Comparison of ENCODE assay signal across 27 cellular contexts in genomic region chr11:13869404-13869886, GRCh38.
A peak's percentile ranks its signal among the peaks of the same experiment; 100 is the strongest.
DNase-seq lines count a peak whose midpoint lies in the region; ATAC-seq, FAIRE-seq and TF ChIP-seq lines count a peak whose summit lies in the region.
"Had no signal": no experiment of that assay in that cellular context is flagged by ENCODE, and none has a peak within 500 bp of the region (broad histone marks: within the 10 kb centered on the region; RNA-seq: fewer than 3 reads in every experiment).

No MANE protein-coding gene starts in this region.

- 0 out of 2 replicates have a peak, but pooled peaks cover 8% of the 10 kb centered on the region for H3K9me3 ChIP-seq in OCI-LY7 (ENCODE audit: low read length)
- H3K9me3 ChIP-seq in small intestine (ENCODE audit: control insufficient read depth, low read depth): no peaks in the 10 kb centered on the region
- H3K9me3 ChIP-seq: BE2C, colonic mucosa, sigmoid colon, SK-N-SH had no signal

- POLR2A ChIA-PET in OCI-LY7 (lab: Charles Lee): interaction anchor here (0.8 to 2.0 kb wide), 7 partner anchors 11 to 60 kb away, joined by 3 to 6 read pairs (median 4); no protein-coding TSS in a partner anchor
- POLR2A ChIA-PET in naive thymus-derived CD8-positive, alpha-beta T cell (lab: Charles Lee): interaction anchor here (0.6 to 2.3 kb wide), 8 partner anchors 10 to 93 kb away, joined by 3 to 23 read pairs (median 6); partner anchors contain the start of gene SPON1

- no peaks in the 10 kb centered on the region for H3K27me3 Mint-ChIP-seq in activated T-cell treated with anti-CD3 and anti-CD28 coated beads, Interleukin-2, amount 50 U/mL, for 4 hours (ENCODE audit: low read depth)
- peaks cover 10% of the 10 kb centered on the region for H3K27me3 Mint-ChIP-seq in activated T-helper 2 cell treated with anti-CD3 and anti-CD28 coated beads, Interferon-gamma antibody, Interleukin-2, Interleukin-4, amounts not matched to agents 10 μg/mL and 5 μg/mL and 100 μg/mL, durations not matched to agents 14 hours and 24 hours and 36 hours (ENCODE audit: low read depth)
- no peaks in the 10 kb centered on the region for H3K27me3 Mint-ChIP-seq in naive thymus-derived CD8-positive, alpha-beta T cell

- peak overlapping the region; percentile 86 for H3K27ac Mint-ChIP-seq in activated T-helper 2 cell treated with anti-CD3 and anti-CD28 coated beads, Interferon-gamma antibody, Interleukin-2, Interleukin-4, amounts not matched to agents 10 μg/mL and 5 μg/mL and 100 μg/mL, durations not matched to agents 14 hours and 24 hours and 36 hours
- peak overlapping the region; percentile 89 to 98 (median 94) for H3K27ac Mint-ChIP-seq in naive thymus-derived CD8-positive, alpha-beta T cell
- H3K27ac Mint-ChIP-seq: H9; natural killer cell treated with Interleukin-12 subunit alpha and Interleukin-12 subunit beta and Interleukin-15 and Interleukin-18, amount 100 ng/mL, for 72 hours had no signal

- WGBS in small intestine, 3 donors: 73 to 76% (median 75%) methylated on average over 1 of the region's 1 CpG

- intact Hi-C loops in OCI-LY7 (cut with micrococcal nuclease; ENCODE audit: unreplicated experiment): no loop called here
- intact Hi-C loops in activated T-helper 2 cell treated with anti-CD3 and anti-CD28 coated beads, Interferon-gamma antibody, Interleukin-2, Interleukin-4, amounts not matched to agents 10 μg/mL and 5 μg/mL and 100 μg/mL, durations not matched to agents 14 hours and 24 hours and 36 hours (cut with micrococcal nuclease): loop anchor here (2.0 kb wide), 3 partner anchors 71 to 467 kb away; no protein-coding TSS in a partner anchor

- H3K27ac ChIP-seq in OCI-LY7 (ENCODE audit: low read depth, low read length, poor library complexity, severe bottlenecking): no peak overlapping the region
- H3K27ac ChIP-seq in small intestine (ENCODE audit: low read depth in 1 of 2, low read length in 1 of 2): no peak overlapping the region
- H3K27ac ChIP-seq: cardiac muscle cell, colonic mucosa, epithelial cell of prostate, HL-60, sigmoid colon had no signal

- H4K20me1 ChIP-seq in OCI-LY7 (ENCODE audit: insufficient read depth, low read length): no peaks in the 10 kb centered on the region

- no peak overlapping the region for H3K4me3 ChIP-seq in OCI-LY7 (ENCODE audit: low read depth, low read length, poor library complexity, severe bottlenecking)
- no peak overlapping the region for H3K4me3 ChIP-seq in small intestine (ENCODE audit: low read depth in 1 of 2, low read length in 2 of 2)
- H3K4me3 ChIP-seq: cardiac muscle cell, colonic mucosa, sigmoid colon had no signal

- BruUV-seq in OCI-LY7 (replicated peaks; lab: Mats Ljungman, UMichigan): no TSS peak

- TF ChIP-seq CTCF in OCI-LY7 (conservative IDR thresholded peaks at IDR 0.05; ENCODE audit: low read length): no peak

- peak overlapping the region; percentile 82 for H2AFZ ChIP-seq in OCI-LY7 (ENCODE audit: low read length)

- peak overlapping the region; percentile 17 for H3K4me2 ChIP-seq in OCI-LY7 (ENCODE audit: low read length)
- H3K4me2 ChIP-seq: SK-N-SH had no signal

- DNase-seq in activated T-cell treated with anti-CD3 and anti-CD28 coated beads, Interleukin-2, amount 50 U/mL, for 4 hours: no peak
- no peak for DNase-seq in activated T-cell treated with anti-CD3 and anti-CD28 coated beads, Interleukin-2, amount 50 U/mL, for 48 hours
- no peak for DNase-seq in OCI-LY7 (ENCODE audit: low spot score)
- no peak for DNase-seq in activated T-helper 2 cell treated with anti-CD3 and anti-CD28 coated beads, Interferon-gamma antibody, Interleukin-2, Interleukin-4, amounts not matched to agents 10 μg/mL and 5 μg/mL and 100 μg/mL, durations not matched to agents 14 hours and 24 hours and 36 hours (ENCODE audit: low spot score)
- no peak for DNase-seq in naive thymus-derived CD8-positive, alpha-beta T cell
- DNase-seq in EL: no peak
- no peak for DNase-seq in NCI-H2081 treated with DMSO at 0.1 percent for 48 hours (lab: John Stamatoyannopoulos, UW)
- no peak for DNase-seq in small intestine
- DNase-seq: activated CD4-positive, alpha-beta T cell treated with anti-CD3 and anti-CD28 coated beads for 48 hours; activated CD8-positive, alpha-beta memory T cell treated with anti-CD3 and anti-CD28 coated beads, Interleukin-2, amount 50 U/mL, for 48 hours; BE2C; colonic mucosa; COR-L47; H9; hippocampal formation; NCI-H1930; NCI-H524; NK-92 treated with Interleukin-12 subunit alpha and Interleukin-12 subunit beta, amount 100 ng/mL, for 24 hours; sigmoid colon; SK-N-SH; substantia nigra had no signal

- H3K9me3 Mint-ChIP-seq in activated T-cell treated with anti-CD3 and anti-CD28 coated beads, Interleukin-2, amount 50 U/mL, for 4 hours: no peaks in the 10 kb centered on the region
- H3K9me3 Mint-ChIP-seq in activated T-helper 2 cell treated with anti-CD3 and anti-CD28 coated beads, Interferon-gamma antibody, Interleukin-2, Interleukin-4, amounts not matched to agents 10 μg/mL and 5 μg/mL and 100 μg/mL, durations not matched to agents 14 hours and 24 hours and 36 hours: no peaks in the 10 kb centered on the region
- peaks cover 0 to 19% (median 0%) of the 10 kb centered on the region in 9 donors for H3K9me3 Mint-ChIP-seq in naive thymus-derived CD8-positive, alpha-beta T cell
- H3K9me3 Mint-ChIP-seq: H9; natural killer cell treated with Interleukin-12 subunit alpha and Interleukin-12 subunit beta and Interleukin-15 and Interleukin-18, amount 100 ng/mL, for 72 hours had no signal

- H3K4me1 ChIP-seq in OCI-LY7 (ENCODE audit: insufficient read depth, low read length, poor library complexity, severe bottlenecking): peaks cover 37% of the 10 kb centered on the region
- peaks cover 0 to 2% of the 10 kb centered on the region in 2 donors for H3K4me1 ChIP-seq in small intestine (ENCODE audit: control insufficient read depth in 2 of 2, insufficient read depth in 1 of 2, low read depth in 1 of 2, low read length in 1 of 2)
- H3K4me1 ChIP-seq: BE2C, colonic mucosa had no signal

- FAIRE-seq in small intestine (lab: Jason Lieb, UNC): no peak
- FAIRE-seq: astrocyte had no signal

- H3K79me2 ChIP-seq in OCI-LY7 (ENCODE audit: insufficient read depth, low read depth, low read length): no peaks in the 10 kb centered on the region

- no peaks in the 10 kb centered on the region for H3K9me2 ChIP-seq in OCI-LY7 (ENCODE audit: insufficient read depth, low read length)
- H3K9me2 ChIP-seq: SK-N-SH had no signal

- H3K4me1 Mint-ChIP-seq in activated T-cell treated with anti-CD3 and anti-CD28 coated beads, Interleukin-2, amount 50 U/mL, for 4 hours (ENCODE audit: low read depth): peaks cover 45% of the 10 kb centered on the region
- H3K4me1 Mint-ChIP-seq in activated T-helper 2 cell treated with anti-CD3 and anti-CD28 coated beads, Interferon-gamma antibody, Interleukin-2, Interleukin-4, amounts not matched to agents 10 μg/mL and 5 μg/mL and 100 μg/mL, durations not matched to agents 14 hours and 24 hours and 36 hours (ENCODE audit: low read depth): peaks cover 34% of the 10 kb centered on the region
- H3K4me1 Mint-ChIP-seq in naive thymus-derived CD8-positive, alpha-beta T cell: peaks cover 19 to 51% (median 35%) of the 10 kb centered on the region in 4 donors

- H3K36me3 ChIP-seq in OCI-LY7 (ENCODE audit: insufficient read depth, low read length) (peaks cover 7% of the 10 kb centered on the region; the same call in 1 of the 2 replicates), small intestine (ENCODE audit: control insufficient read depth in 2 of 2, insufficient read depth in 2 of 2, low read length in 2 of 2) (no peaks in the 10 kb centered on the region)
- H3K36me3 ChIP-seq: BE2C, cardiac muscle cell, colonic mucosa, sigmoid colon had no signal

- ATAC-seq in activated T-cell treated with anti-CD3 and anti-CD28 coated beads, Interleukin-2, amount 50 U/mL, for 4 hours: peak; percentile 32 to 45
- ATAC-seq in naive thymus-derived CD8-positive, alpha-beta T cell: peak in 1 of 2 donors; percentile 55
- ATAC-seq: Right ventricle myocardium inferior had no signal

- CTCF ChIA-PET in OCI-LY7 (lab: Charles Lee; ENCODE audit: unreplicated experiment): no interaction called here

- no peaks in the 10 kb centered on the region for H3K27me3 ChIP-seq in small intestine (ENCODE audit: control insufficient read depth in 2 of 2, insufficient read depth in 2 of 2, low read length in 2 of 2)
- H3K27me3 ChIP-seq: BE2C, cardiac muscle cell, colonic mucosa, sigmoid colon had no signal

- no peaks in the 10 kb centered on the region for H3K36me3 Mint-ChIP-seq in activated T-cell treated with anti-CD3 and anti-CD28 coated beads, Interleukin-2, amount 50 U/mL, for 4 hours (ENCODE audit: insufficient read depth)
- H3K36me3 Mint-ChIP-seq in activated T-helper 2 cell treated with anti-CD3 and anti-CD28 coated beads, Interferon-gamma antibody, Interleukin-2, Interleukin-4, amounts not matched to agents 10 μg/mL and 5 μg/mL and 100 μg/mL, durations not matched to agents 14 hours and 24 hours and 36 hours (ENCODE audit: low read depth): no peaks in the 10 kb centered on the region
- H3K36me3 Mint-ChIP-seq in naive thymus-derived CD8-positive, alpha-beta T cell: peaks cover 0 to 5% (median 3%) of the 10 kb centered on the region in 3 donors
- H3K36me3 Mint-ChIP-seq: natural killer cell treated with Interleukin-12 subunit alpha and Interleukin-12 subunit beta and Interleukin-15 and Interleukin-18, amount 100 ng/mL, for 72 hours had no signal

- peak overlapping the region; percentile 19 for H3K4me3 Mint-ChIP-seq in activated T-cell treated with anti-CD3 and anti-CD28 coated beads, Interleukin-2, amount 50 U/mL, for 4 hours
- peak overlapping the region; percentile 31 for H3K4me3 Mint-ChIP-seq in activated T-helper 2 cell treated with anti-CD3 and anti-CD28 coated beads, Interferon-gamma antibody, Interleukin-2, Interleukin-4, amounts not matched to agents 10 μg/mL and 5 μg/mL and 100 μg/mL, durations not matched to agents 14 hours and 24 hours and 36 hours (ENCODE audit: low read depth)
- H3K4me3 Mint-ChIP-seq in naive thymus-derived CD8-positive, alpha-beta T cell: peak overlapping the region in 9 of 10 donors; percentile 0 to 62 (median 37)
- H3K4me3 Mint-ChIP-seq: H9; natural killer cell treated with Interleukin-12 subunit alpha and Interleukin-12 subunit beta and Interleukin-15 and Interleukin-18, amount 100 ng/mL, for 72 hours had no signal
